In genomic region chr13:40789275-40790231, GRCh38 we compare ENCODE assay signal across 1 cellular context.
TF ChIP-seq lines count a peak whose summit lies in the region.

TSS of gene SLC25A15 (plus strand) at chr13:40789611. CDS start at chr13:40793227, 3,616 bp downstream.

TF ChIP-seq in HepG2, 621 proteins besides CTCF, POLR2A, EP300 and RAD21 (continued from another document and continues in another):
- TF ChIP-seq MYPOP (CRISPR knock-in tag; IDR thresholded peaks at IDR 0.05) (0 out of 2 replicates have a peak, but pooled peaks have one; percentile 21), ZNF343 (CRISPR knock-in tag; IDR thresholded peaks at IDR 0.05) (peak; percentile 88), RBFOX2 (IDR thresholded peaks at IDR 0.05; ENCODE audit: low read depth, low read length) (peak; percentile 92), MLLT10 (CRISPR knock-in tag; IDR thresholded peaks at IDR 0.05) (no peak), ZEB1 (IDR thresholded peaks at IDR 0.05; ENCODE audit: insufficient replicate concordance, low read depth) (no peak), ATF5 (CRISPR knock-in tag; IDR thresholded peaks at IDR 0.05; ENCODE audit: low read depth) (0 out of 2 replicates have a peak, but pooled peaks have one; percentile 20), ZSCAN31 (CRISPR knock-in tag; IDR thresholded peaks at IDR 0.05; ENCODE audit: low read depth) (peak; percentile 25; the same call in 1 of the 2 replicates), SMAD3 (CRISPR knock-in tag; IDR thresholded peaks at IDR 0.05) (no peak), TRIM22 (IDR thresholded peaks at IDR 0.05) (no peak), HMG20B (CRISPR knock-in tag; conservative IDR thresholded peaks at IDR 0.05) (no peak), EEA1 (CRISPR knock-in tag; IDR thresholded peaks at IDR 0.05; ENCODE audit: borderline replicate concordance) (no peak), ZNF160 (CRISPR knock-in tag; IDR thresholded peaks at IDR 0.05) (peak; percentile 26; the same call in 1 of the 2 replicates), IKZF5 (CRISPR knock-in tag; IDR thresholded peaks at IDR 0.05) (no peak; the same call in 1 of the 2 replicates), NR3C1 (CRISPR knock-in tag; IDR thresholded peaks at IDR 0.05) (no peak), ZFP82 (CRISPR knock-in tag; IDR thresholded peaks at IDR 0.05; ENCODE audit: borderline replicate concordance) (no peak; the same call in 1 of the 2 replicates), ARNTL (CRISPR knock-in tag; IDR thresholded peaks at IDR 0.05) (0 out of 2 replicates have a peak, but pooled peaks have one; percentile 35), MED8 (CRISPR knock-in tag; IDR thresholded peaks at IDR 0.05; ENCODE audit: insufficient replicate concordance) (no peak), ZNF687 (CRISPR knock-in tag; IDR thresholded peaks at IDR 0.05) (peak; percentile 85), KMT2A (CRISPR knock-in tag; IDR thresholded peaks at IDR 0.05) (no peak; the same call in 1 of the 2 replicates), HES4 (CRISPR knock-in tag; IDR thresholded peaks at IDR 0.05; ENCODE audit: borderline replicate concordance) (peak; percentile 56; the same call in 1 of the 2 replicates), POLR2G (IDR thresholded peaks at IDR 0.05; ENCODE audit: low read depth, low read length) (peak; percentile 78), ZNF543 (CRISPR knock-in tag; IDR thresholded peaks at IDR 0.05) (peak; percentile 78; the same call in 1 of the 2 replicates), NR1H2 (CRISPR knock-in tag; IDR thresholded peaks at IDR 0.05; ENCODE audit: borderline replicate concordance, low read depth) (no peak), DMAP1 (CRISPR knock-in tag; IDR thresholded peaks at IDR 0.05) (peak; percentile 57; the same call in 1 of the 2 replicates), NR2F1 (CRISPR knock-in tag; IDR thresholded peaks at IDR 0.05) (no peak), RBAK (CRISPR knock-in tag; IDR thresholded peaks at IDR 0.05) (no peak), FOSL2 (CRISPR knock-in tag; IDR thresholded peaks at IDR 0.05) (peak; percentile 29), CEBPB (IDR thresholded peaks at IDR 0.05; ENCODE audit: borderline replicate concordance, low read depth, low read length) (no peak), ZNF678 (CRISPR knock-in tag; IDR thresholded peaks at IDR 0.05) (no peak), PPARG (CRISPR knock-in tag; conservative IDR thresholded peaks at IDR 0.05) (no peak), ZNF331 (CRISPR knock-in tag; IDR thresholded peaks at IDR 0.05) (no peak; the same call in 1 of the 2 replicates), HMGXB3 (CRISPR knock-in tag; IDR thresholded peaks at IDR 0.05; ENCODE audit: borderline replicate concordance) (no peak), DDIT3 (CRISPR knock-in tag; IDR thresholded peaks at IDR 0.05) (no peak), TFE3 (CRISPR knock-in tag; IDR thresholded peaks at IDR 0.05) (no peak), HNRNPLL (IDR thresholded peaks at IDR 0.05; ENCODE audit: low read depth, low read length, poor library complexity, severe bottlenecking) (no peak), ZNF264 (CRISPR knock-in tag; IDR thresholded peaks at IDR 0.05) (no peak), ZBTB44 (CRISPR knock-in tag; IDR thresholded peaks at IDR 0.05) (no peak), HOXA9 (CRISPR knock-in tag; IDR thresholded peaks at IDR 0.05; ENCODE audit: borderline replicate concordance) (no peak), ZNF770 (CRISPR knock-in tag; IDR thresholded peaks at IDR 0.05) (no peak), E2F2 (CRISPR knock-in tag; IDR thresholded peaks at IDR 0.05; ENCODE audit: borderline replicate concordance) (no peak)
